12 cellular contexts compared by ENCODE assay signal in genomic region chr13:91349992-91350911, GRCh38. TPM values are rescaled to one million over a fixed set of nuclear protein-coding genes. Genes with fewer than 3 reads are reported as not detected.
DNase-seq lines count a peak whose midpoint lies in the region; ATAC-seq, FAIRE-seq and TF ChIP-seq lines count a peak whose summit lies in the region.
"Had no signal": no experiment of that assay in that cellular context is flagged by ENCODE, and none has a peak within 500 bp of the region (broad histone marks: within the 10 kb centered on the region; RNA-seq: fewer than 3 reads in every experiment).

No MANE protein-coding gene starts in this region.

- intact Hi-C loops in endothelial cell of umbilical vein (cut with micrococcal nuclease): loop anchor here (1.0 kb wide), 3 partner anchors 37 to 216 kb away; no protein-coding TSS in a partner anchor
- intact Hi-C loops in psoas muscle (cut with DNase I): no loop called here
- intact Hi-C loops in sigmoid colon (cut with DNase I): loop anchor here (1.0 to 2.0 kb wide), 2 partner anchors 37 to 49 kb away; partner anchors contain the start of gene GPC5

- H4K20me1 ChIP-seq in OCI-LY3 (ENCODE audit: insufficient read depth, low read length) (peaks cover 62% of the 10 kb centered on the region), endothelial cell of umbilical vein (replicated peaks; ENCODE audit: control insufficient read depth, extremely low read depth, insufficient read depth, low read length) (peaks cover 18% of the 10 kb centered on the region)

- H2AFZ ChIP-seq in OCI-LY3 (ENCODE audit: low read depth, low read length): no peak overlapping the region
- H2AFZ ChIP-seq in endothelial cell of umbilical vein (ENCODE audit: low read depth, low read length): no peak overlapping the region

- POLR2A ChIA-PET in endothelial cell of umbilical vein (lab: Charles Lee): no interaction called here

- H3K4me1 Mint-ChIP-seq in T-helper 2 cell treated with Interferon-gamma antibody and Interleukin-4, amounts not matched to agents 5 μg/mL and 100 μg/mL, for 36 hours (ENCODE audit: low read depth): peaks cover 46% of the 10 kb centered on the region

- TF ChIP-seq POLR2A in endothelial cell of umbilical vein (IDR thresholded peaks at IDR 0.05; ENCODE audit: low read depth, low read length): no peak
- no peak for TF ChIP-seq POLR2A in sigmoid colon (IDR thresholded peaks at IDR 0.05)

- TF ChIP-seq CTCF in OCI-LY3 (IDR thresholded peaks at IDR 0.05; ENCODE audit: low read depth, low read length): no peak
- TF ChIP-seq CTCF in endothelial cell of umbilical vein (IDR thresholded peaks at IDR 0.05; ENCODE audit: extremely low read depth in 1 of 2, insufficient read depth in 1 of 2, low read depth in 1 of 2, low read length in 2 of 2): no peak
- TF ChIP-seq CTCF in psoas muscle (IDR thresholded peaks at IDR 0.05): no peak
- no peak for TF ChIP-seq CTCF in sigmoid colon (IDR thresholded peaks at IDR 0.05)

- H3K4me3 ChIP-seq in OCI-LY3 (ENCODE audit: low read length) (peak overlapping the region; percentile 89), endothelial cell of umbilical vein (replicated peaks in 1 of 3; ENCODE audit: insufficient read depth in 1 of 3, low read depth in 1 of 3, low read length in 3 of 3) (peak overlapping the region in 2 of 3 experiments; percentile 98 to 100), psoas muscle (peak overlapping the region; percentile 88), sigmoid colon (no peak overlapping the region)

- ATAC-seq in psoas muscle: no peak
- ATAC-seq: gastrocnemius medialis had no signal

- WGBS in psoas muscle, 3 donors: 66 to 70% (median 69%) methylated on average over 5 of the region's 5 CpGs
- WGBS in sigmoid colon, 2 donors: 22 to 43% methylated on average over 5 of the region's 5 CpGs

- peak overlapping the region; percentile 96 for H3K4me3 Mint-ChIP-seq in T-helper 2 cell treated with Interferon-gamma antibody and Interleukin-4, amounts not matched to agents 5 μg/mL and 100 μg/mL, for 36 hours

- H3K36me3 Mint-ChIP-seq in T-helper 2 cell treated with Interferon-gamma antibody and Interleukin-4, amounts not matched to agents 5 μg/mL and 100 μg/mL, for 36 hours (ENCODE audit: low read depth): peaks cover 56% of the 10 kb centered on the region

- peaks cover 92% of the 10 kb centered on the region for H3K79me2 ChIP-seq in OCI-LY3 (ENCODE audit: low read length)
- peaks cover 54% of the 10 kb centered on the region for H3K79me2 ChIP-seq in endothelial cell of umbilical vein (ENCODE audit: control insufficient read depth, insufficient read depth, low read length)

- no peak overlapping the region for H3K27ac Mint-ChIP-seq in T-helper 2 cell treated with Interferon-gamma antibody and Interleukin-4, amounts not matched to agents 5 μg/mL and 100 μg/mL, for 36 hours

- H3K9ac ChIP-seq in OCI-LY3 (ENCODE audit: low read length) (peak overlapping the region; percentile 75), endothelial cell of umbilical vein (replicated peaks; ENCODE audit: extremely low read depth, insufficient read depth, low read length) (peak overlapping the region; percentile 96)

- dilution Hi-C loops in endothelial cell of umbilical vein (cut with MboI; ENCODE audit: extremely low pct_ligation_motif_present, low sequenced_read_pairs): no loop called here

- DNase-seq in T-helper 2 cell treated with Interferon-gamma antibody and Interleukin-4, amounts not matched to agents 5 μg/mL and 100 μg/mL, for 36 hours (ENCODE audit: low spot score): no peak
- DNase-seq in T-helper 2 cell: no peak
- no peak for DNase-seq in endothelial cell of umbilical vein (ENCODE audit: low read depth, low spot score)
- no peak for DNase-seq in psoas muscle
- DNase-seq in sigmoid colon: no peak
- no peak for DNase-seq in NCI-H1417 treated with DMSO at 0.1 percent for 48 hours (lab: John Stamatoyannopoulos, UW)
- DNase-seq in NCI-H2107 (lab: John Stamatoyannopoulos, UW): no peak
- DNase-seq: activated CD4-positive, alpha-beta T cell treated with anti-CD3 and anti-CD28 coated beads for 48 hours; gastrocnemius medialis; NCI-H1092 had no signal

- CTCF ChIA-PET in endothelial cell of umbilical vein (lab: Charles Lee): interaction anchor here (0.9 to 1.2 kb wide), 2 partner anchors 36 to 42 kb away, joined by 3 to 12 read pairs; no protein-coding TSS in a partner anchor

- no peaks in the 10 kb centered on the region for H3K9me3 ChIP-seq in OCI-LY3 (ENCODE audit: insufficient read depth, low read length)
- no peaks in the 10 kb centered on the region for H3K9me3 ChIP-seq in endothelial cell of umbilical vein (replicated peaks; ENCODE audit: control insufficient read depth, insufficient read depth, low read length)
- H3K9me3 ChIP-seq in psoas muscle: no peaks in the 10 kb centered on the region
- no peaks in the 10 kb centered on the region for H3K9me3 ChIP-seq in sigmoid colon
- H3K9me3 ChIP-seq: gastrocnemius medialis had no signal

- peak overlapping the region; percentile 75 for H3K4me2 ChIP-seq in OCI-LY3 (ENCODE audit: low read length)
- peak overlapping the region; percentile 98 for H3K4me2 ChIP-seq in endothelial cell of umbilical vein (ENCODE audit: insufficient read depth, low read length)

- no peak for FAIRE-seq in endothelial cell of umbilical vein (lab: Jason Lieb, UNC)

- H3K9me1 ChIP-seq in endothelial cell of umbilical vein (replicated peaks; ENCODE audit: control insufficient read depth, extremely low read depth, insufficient read depth, low read length): no peaks in the 10 kb centered on the region

- no peaks in the 10 kb centered on the region for H3K27me3 ChIP-seq in OCI-LY3 (ENCODE audit: low read depth, low read length)
- H3K27me3 ChIP-seq in endothelial cell of umbilical vein (ENCODE audit: control insufficient read depth in 2 of 2, insufficient read depth in 2 of 2, low read length in 2 of 2): peaks cover 5 to 19% of the 10 kb centered on the region in 2 experiments
- peaks cover 0 to 3% (median 0%) of the 10 kb centered on the region in 3 donors for H3K27me3 ChIP-seq in psoas muscle (ENCODE audit: insufficient read depth in 3 of 3, low read length in 2 of 3)
- H3K27me3 ChIP-seq in sigmoid colon: no peaks in the 10 kb centered on the region
- H3K27me3 ChIP-seq: gastrocnemius medialis had no signal

- no peaks in the 10 kb centered on the region for H3K9me3 Mint-ChIP-seq in T-helper 2 cell treated with Interferon-gamma antibody and Interleukin-4, amounts not matched to agents 5 μg/mL and 100 μg/mL, for 36 hours

- H3K27me3 Mint-ChIP-seq in T-helper 2 cell treated with Interferon-gamma antibody and Interleukin-4, amounts not matched to agents 5 μg/mL and 100 μg/mL, for 36 hours (ENCODE audit: low read depth): peaks cover 2% of the 10 kb centered on the region

- TF ChIP-seq EP300 in sigmoid colon (IDR thresholded peaks at IDR 0.05): no peak

- BruUV-seq in endothelial cell of umbilical vein (replicated peaks; lab: Mats Ljungman, UMichigan): TSS peak; percentile 36

- H3K36me3 ChIP-seq in OCI-LY3 (replicated peaks; ENCODE audit: low read depth, low read length): peaks cover 60% of the 10 kb centered on the region
- peaks cover 3 to 42% of the 10 kb centered on the region in 2 experiments for H3K36me3 ChIP-seq in endothelial cell of umbilical vein (ENCODE audit: control insufficient read depth in 2 of 2, extremely low read depth in 1 of 2, insufficient read depth in 2 of 2, low read length in 2 of 2)
- peaks cover 11 to 55% of the 10 kb centered on the region in 2 donors for H3K36me3 ChIP-seq in psoas muscle (ENCODE audit: insufficient read depth in 1 of 2, low read depth in 1 of 2)
- peaks cover 0 to 49% (median 8%) of the 10 kb centered on the region in 4 donors for H3K36me3 ChIP-seq in sigmoid colon

- peaks cover 58% of the 10 kb centered on the region for H3K4me1 ChIP-seq in OCI-LY3 (ENCODE audit: low read length)
- H3K4me1 ChIP-seq in endothelial cell of umbilical vein (ENCODE audit: control insufficient read depth, extremely low read depth, insufficient read depth, low read length): peaks cover 25% of the 10 kb centered on the region
- H3K4me1 ChIP-seq in psoas muscle: peaks cover 24% of the 10 kb centered on the region
- H3K4me1 ChIP-seq in sigmoid colon: peaks cover 0 to 37% (median 23%) of the 10 kb centered on the region in 4 donors

- H3K27ac ChIP-seq in OCI-LY3 (ENCODE audit: low read length): peak overlapping the region; percentile 66
- H3K27ac ChIP-seq in endothelial cell of umbilical vein (ENCODE audit: insufficient read depth, low read depth, low read length): peak overlapping the region; percentile 88
- no peak overlapping the region for H3K27ac ChIP-seq in psoas muscle
- H3K27ac ChIP-seq in sigmoid colon: no peak overlapping the region

TF ChIP-seq in endothelial cell of umbilical vein, 7 proteins besides CTCF, POLR2A, EP300 and RAD21 (continues in another document):
- TF ChIP-seq MYC (IDR thresholded peaks at IDR 0.05; ENCODE audit: low read depth, low read length) (no peak), GATA2 (IDR thresholded peaks at IDR 0.05; ENCODE audit: insufficient read depth, insufficient read length, low read depth, low read length) (no peak)

RNA-seq across cellular contexts. Expression of gene MIR17HG, which starts 2.8 kb away (rescaled TPM):
- total RNA-seq in endothelial cell of umbilical vein: 9.1 and 9.5 TPM in 2 replicates
- polyA plus RNA-seq in endothelial cell of umbilical vein: 0.64 and 1.8 TPM in 2 replicates
- 0.43 and 0.65 TPM in 2 replicates for polyA plus RNA-seq in endothelial cell of umbilical vein (2011; cell fraction: cytosol; rRNA removed)
- polyA plus RNA-seq in endothelial cell of umbilical vein (2011; cell fraction: nucleus; rRNA removed): 9.3 and 11.6 TPM in 2 replicates
- polyA plus RNA-seq in endothelial cell of umbilical vein (2012): 1.7 and 1.8 TPM in 2 replicates
- 6.3 and 7.2 TPM in 2 replicates for polyA minus RNA-seq in endothelial cell of umbilical vein
- 2.9 TPM for polyA minus RNA-seq in endothelial cell of umbilical vein (2011; cell fraction: cytosol; rRNA and poly(A)+ RNA removed)
- 42.9 and 44.5 TPM in 2 replicates for polyA minus RNA-seq in endothelial cell of umbilical vein (2011; cell fraction: nucleus; rRNA and poly(A)+ RNA removed)
- total RNA-seq in psoas muscle: 1 to 10 TPM in 3 of 4 donors, under 1 TPM in 1; 0.92 to 5.2 (median 1.2) TPM
- under 1 TPM; 0.24 to 0.86 (median 0.30) TPM for polyA plus RNA-seq in psoas muscle
- 1 to 10 TPM in 3 of 4 donors, under 1 TPM in 1; 0.83 to 5.4 (median 3.6) TPM for total RNA-seq in sigmoid colon
- polyA plus RNA-seq in sigmoid colon: 1 to 10 TPM in 1 of 3 donors, not detected in 2; 2.1 TPM

RNA-seq across cellular contexts. Expression of gene GPC5, which starts 48.2 kb away (rescaled TPM):
- total RNA-seq in endothelial cell of umbilical vein (0.97 and 1.7 TPM in 2 replicates), psoas muscle (not detected), sigmoid colon (1 to 10 TPM; 1.5 to 3.9 (median 2.9) TPM)
- polyA plus RNA-seq in endothelial cell of umbilical vein (0.56 and 0.59 TPM in 2 replicates), psoas muscle (under 1 TPM in 1 of 3 donors, not detected in 2; 0.23 TPM), sigmoid colon (under 1 TPM in 1 of 3 donors, not detected in 2; 0.39 TPM)
- polyA plus RNA-seq in endothelial cell of umbilical vein (2011; cell fraction: cytosol; rRNA removed): 0.57 and 0.89 TPM in 2 replicates
- polyA plus RNA-seq in endothelial cell of umbilical vein (2011; cell fraction: nucleus; rRNA removed): 1.0 and 1.1 TPM in 2 replicates
- 3.3 and 3.5 TPM in 2 replicates for polyA plus RNA-seq in endothelial cell of umbilical vein (2012)
- 2.7 and 4.6 TPM in 2 replicates for polyA minus RNA-seq in endothelial cell of umbilical vein
- 41.5 TPM for polyA minus RNA-seq in endothelial cell of umbilical vein (2011; cell fraction: cytosol; rRNA and poly(A)+ RNA removed)
- polyA minus RNA-seq in endothelial cell of umbilical vein (2011; cell fraction: nucleus; rRNA and poly(A)+ RNA removed): 6.5 and 8.5 TPM in 2 replicates
- total RNA-seq: gastrocnemius medialis had no signal
- polyA plus RNA-seq: BJ had no signal

Comparison
In these comparisons a context has a peak if more than half of its experiments do, and no peak if none do; other contexts are left out.
1. H3K27ac ChIP-seq: peak in OCI-LY3 (single experiment) and endothelial cell of umbilical vein (single experiment); none in psoas muscle (single experiment) and sigmoid colon (0 of 4).
2. H3K4me3 ChIP-seq: peak in OCI-LY3 (single experiment), endothelial cell of umbilical vein (2 of 3) and psoas muscle (single experiment); none in sigmoid colon (0 of 4).
3. intact Hi-C loops: an anchor here in endothelial cell of umbilical vein (1.0 kb wide) and sigmoid colon (1.0 to 2.0 kb wide); none called in psoas muscle.